ENCODE assay signal across 2 cellular contexts in the genomic region with DNA sequence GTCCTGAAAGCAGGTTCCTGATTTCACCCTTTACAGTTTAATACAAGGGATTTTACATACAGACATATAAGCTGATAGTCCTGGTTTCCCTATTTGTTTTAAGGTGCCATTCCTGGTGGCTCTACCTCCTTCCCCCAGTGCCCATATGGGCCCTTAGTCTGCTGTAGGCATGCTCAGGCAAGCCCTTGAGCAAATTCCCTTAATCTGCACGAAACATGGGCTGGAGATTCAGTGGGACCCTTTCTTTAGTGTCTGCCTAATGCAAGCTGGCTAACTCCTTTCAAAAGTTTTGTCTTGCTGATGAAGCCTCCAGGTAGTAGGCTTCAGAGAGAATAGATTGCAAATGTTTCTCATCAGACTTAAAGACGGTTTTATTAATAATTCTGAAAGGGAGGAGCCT.
TF ChIP-seq lines count a peak whose summit lies in the region.

No MANE protein-coding gene starts in this region.

TF ChIP-seq in WTC11, 78 proteins besides CTCF, POLR2A, EP300 and RAD21:
- TF ChIP-seq EMX1 (CRISPR knock-in tag; IDR thresholded peaks at IDR 0.05) (no peak), ZNF263 (CRISPR knock-in tag; IDR thresholded peaks at IDR 0.05; ENCODE audit: low read depth) (no peak), CDX4 (CRISPR knock-in tag; IDR thresholded peaks at IDR 0.05; ENCODE audit: borderline replicate concordance) (no peak), SOX15 (CRISPR knock-in tag; IDR thresholded peaks at IDR 0.05) (no peak), ZBTB43 (CRISPR knock-in tag; IDR thresholded peaks at IDR 0.05) (no peak), ETV6 (CRISPR knock-in tag; IDR thresholded peaks at IDR 0.05) (no peak), TEAD4 (CRISPR knock-in tag; IDR thresholded peaks at IDR 0.05) (no peak), MXD4 (CRISPR knock-in tag; IDR thresholded peaks at IDR 0.05; ENCODE audit: borderline replicate concordance) (no peak), MYBL2 (CRISPR knock-in tag; IDR thresholded peaks at IDR 0.05) (no peak)
- TF ChIP-seq, protein P1, sequence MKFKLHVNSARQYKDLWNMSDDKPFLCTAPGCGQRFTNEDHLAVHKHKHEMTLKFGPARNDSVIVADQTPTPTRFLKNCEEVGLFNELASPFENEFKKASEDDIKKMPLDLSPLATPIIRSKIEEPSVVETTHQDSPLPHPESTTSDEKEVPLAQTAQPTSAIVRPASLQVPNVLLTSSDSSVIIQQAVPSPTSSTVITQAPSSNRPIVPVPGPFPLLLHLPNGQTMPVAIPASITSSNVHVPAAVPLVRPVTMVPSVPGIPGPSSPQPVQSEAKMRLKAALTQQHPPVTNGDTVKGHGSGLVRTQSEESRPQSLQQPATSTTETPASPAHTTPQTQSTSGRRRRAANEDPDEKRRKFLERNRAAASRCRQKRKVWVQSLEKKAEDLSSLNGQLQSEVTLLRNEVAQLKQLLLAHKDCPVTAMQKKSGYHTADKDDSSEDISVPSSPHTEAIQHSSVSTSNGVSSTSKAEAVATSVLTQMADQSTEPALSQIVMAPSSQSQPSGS (CRISPR knock-in tag; IDR thresholded peaks at IDR 0.05; ENCODE audit: borderline replicate concordance, low read depth) = no peak
- TF ChIP-seq, protein P2, sequence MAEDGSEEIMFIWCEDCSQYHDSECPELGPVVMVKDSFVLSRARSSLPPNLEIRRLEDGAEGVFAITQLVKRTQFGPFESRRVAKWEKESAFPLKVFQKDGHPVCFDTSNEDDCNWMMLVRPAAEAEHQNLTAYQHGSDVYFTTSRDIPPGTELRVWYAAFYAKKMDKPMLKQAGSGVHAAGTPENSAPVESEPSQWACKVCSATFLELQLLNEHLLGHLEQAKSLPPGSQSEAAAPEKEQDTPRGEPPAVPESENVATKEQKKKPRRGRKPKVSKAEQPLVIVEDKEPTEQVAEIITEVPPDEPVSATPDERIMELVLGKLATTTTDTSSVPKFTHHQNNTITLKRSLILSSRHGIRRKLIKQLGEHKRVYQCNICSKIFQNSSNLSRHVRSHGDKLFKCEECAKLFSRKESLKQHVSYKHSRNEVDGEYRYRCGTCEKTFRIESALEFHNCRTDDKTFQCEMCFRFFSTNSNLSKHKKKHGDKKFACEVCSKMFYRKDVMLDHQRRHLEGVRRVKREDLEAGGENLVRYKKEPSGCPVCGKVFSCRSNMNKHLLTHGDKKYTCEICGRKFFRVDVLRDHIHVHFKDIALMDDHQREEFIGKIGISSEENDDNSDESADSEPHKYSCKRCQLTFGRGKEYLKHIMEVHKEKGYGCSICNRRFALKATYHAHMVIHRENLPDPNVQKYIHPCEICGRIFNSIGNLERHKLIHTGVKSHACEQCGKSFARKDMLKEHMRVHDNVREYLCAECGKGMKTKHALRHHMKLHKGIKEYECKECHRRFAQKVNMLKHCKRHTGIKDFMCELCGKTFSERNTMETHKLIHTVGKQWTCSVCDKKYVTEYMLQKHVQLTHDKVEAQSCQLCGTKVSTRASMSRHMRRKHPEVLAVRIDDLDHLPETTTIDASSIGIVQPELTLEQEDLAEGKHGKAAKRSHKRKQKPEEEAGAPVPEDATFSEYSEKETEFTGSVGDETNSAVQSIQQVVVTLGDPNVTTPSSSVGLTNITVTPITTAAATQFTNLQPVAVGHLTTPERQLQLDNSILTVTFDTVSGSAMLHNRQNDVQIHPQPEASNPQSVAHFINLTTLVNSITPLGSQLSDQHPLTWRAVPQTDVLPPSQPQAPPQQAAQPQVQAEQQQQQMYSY (CRISPR knock-in tag; IDR thresholded peaks at IDR 0.05) = no peak
- TF ChIP-seq, protein P3, sequence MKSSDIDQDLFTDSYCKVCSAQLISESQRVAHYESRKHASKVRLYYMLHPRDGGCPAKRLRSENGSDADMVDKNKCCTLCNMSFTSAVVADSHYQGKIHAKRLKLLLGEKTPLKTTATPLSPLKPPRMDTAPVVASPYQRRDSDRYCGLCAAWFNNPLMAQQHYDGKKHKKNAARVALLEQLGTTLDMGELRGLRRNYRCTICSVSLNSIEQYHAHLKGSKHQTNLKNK (CRISPR knock-in tag; IDR thresholded peaks at IDR 0.05) = no peak
TF ChIP-seq in WTC11: peak in this region for 0.

TF ChIP-seq in H1, 55 proteins besides CTCF, POLR2A, EP300 and RAD21:
- TF ChIP-seq JUND (IDR thresholded peaks at IDR 0.05; ENCODE audit: low read length) (no peak), BRCA1 (IDR thresholded peaks at IDR 0.05; ENCODE audit: low read depth, low read length) (no peak), GTF2F1 (IDR thresholded peaks at IDR 0.05; ENCODE audit: borderline replicate concordance, low read depth, low read length) (no peak), HDAC6 (IDR thresholded peaks at IDR 0.05; ENCODE audit: low read depth, low read length) (no peak), KDM4A (IDR thresholded peaks at IDR 0.05; ENCODE audit: low read depth, low read length, severe bottlenecking) (no peak), SRF (IDR thresholded peaks at IDR 0.05; ENCODE audit: low read depth, low read length) (no peak), SP4 (IDR thresholded peaks at IDR 0.05; ENCODE audit: low read length) (no peak), RBBP5 (IDR thresholded peaks at IDR 0.05; ENCODE audit: borderline replicate concordance, low read depth, low read length) (no peak), TBP (IDR thresholded peaks at IDR 0.05; ENCODE audit: low read depth, low read length) (no peak), CEBPB (IDR thresholded peaks at IDR 0.05; ENCODE audit: low read depth, low read length) (no peak), CHD7 (IDR thresholded peaks at IDR 0.05; ENCODE audit: insufficient replicate concordance, low read length) (no peak)
